Comparison of ENCODE assay signal across 31 cellular contexts in the genomic region with DNA sequence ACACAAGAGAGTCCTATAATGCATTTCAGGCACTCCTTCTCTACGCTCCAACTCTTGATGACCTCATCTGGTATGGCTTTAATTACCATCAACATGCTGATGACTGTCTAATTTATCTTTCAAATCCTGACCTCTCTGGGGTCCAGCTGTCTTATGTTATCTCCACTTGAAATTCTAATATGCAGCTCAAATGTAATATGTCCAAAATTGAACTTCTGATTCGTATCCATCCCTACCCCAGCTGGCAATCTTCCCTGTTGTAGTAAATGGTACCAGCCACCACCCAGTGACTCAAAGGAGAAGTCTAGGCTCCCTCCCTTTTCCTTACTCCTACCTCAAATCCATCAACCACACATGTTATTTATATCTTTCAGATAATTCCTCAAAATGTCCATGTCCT.
"Had no signal": no experiment of that assay in that cellular context is flagged by ENCODE, and none has a peak within 500 bp of the region (broad histone marks: within the 10 kb centered on the region; RNA-seq: fewer than 3 reads in every experiment).

No MANE protein-coding gene starts in this region.

- H3K27me3 Mint-ChIP-seq: activated B cell treated with CpG ODN at 0.5 μM for 24 hours; activated CD8-positive, alpha-beta T cell treated with anti-CD3 and anti-CD28 coated beads for 36 hours; activated T-helper 17 cell treated with anti-CD3 and anti-CD28 coated beads, Interleukin-2, amount 50 U/mL, for 72 hours; stimulated activated naive B cell treated with anti-CD40 and anti-IgM and Interleukin-4, amounts not matched to agents 10 μg/mL and 1 μg/mL and 100 μg/mL, for 72 hours had no signal

- H3K27ac Mint-ChIP-seq: activated B cell treated with CpG ODN at 0.5 μM for 24 hours; activated CD8-positive, alpha-beta T cell treated with anti-CD3 and anti-CD28 coated beads for 36 hours; activated T-helper 17 cell treated with anti-CD3 and anti-CD28 coated beads, Interleukin-2, amount 50 U/mL, for 72 hours; nephron; progenitor cell of endocrine pancreas; stimulated activated naive B cell treated with anti-CD40 and anti-IgM and Interleukin-4, amounts not matched to agents 10 μg/mL and 1 μg/mL and 100 μg/mL, for 72 hours had no signal

- H3K4me1 ChIP-seq: gastrocnemius medialis, stomach, thyroid gland, upper lobe of right lung had no signal

- H3K9me3 ChIP-seq: gastrocnemius medialis, left ventricle myocardium inferior, mucosa of descending colon, neutrophil, ovary, thyroid gland, upper lobe of right lung had no signal

- H3K36me3 Mint-ChIP-seq: stimulated activated naive B cell treated with anti-CD40 and anti-IgM and Interleukin-4, amounts not matched to agents 10 μg/mL and 1 μg/mL and 100 μg/mL, for 72 hours had no signal

- DNase-seq: activated B cell treated with CpG ODN at 0.5 μM for 24 hours; activated CD4-positive, alpha-beta T cell treated with anti-CD3 and anti-CD28 coated beads, Interleukin-2, amount 50 U/mL, for 1 hour; activated CD8-positive, alpha-beta T cell treated with anti-CD3 and anti-CD28 coated beads for 36 hours; activated gamma-delta T cell treated with Interleukin-2 at 50 U/mL for 16 hours; activated naive CD4-positive, alpha-beta T cell treated with anti-CD3 and anti-CD28 coated beads, Interleukin-2, amount 50 U/mL, for 16 hours; activated T-cell treated with anti-CD3 and anti-CD28 coated beads, Interleukin-2, amount 50 U/mL, for 4 hours; aorta; brain microvascular endothelial cell; dorsolateral prefrontal cortex; effector memory CD4-positive, alpha-beta T cell; gastrocnemius medialis; glutamatergic neuron; islet precursor cell; left ventricle myocardium inferior; mesendoderm; mucosa of descending colon; ovary; small intestine; stimulated activated CD4-positive, alpha-beta T cell treated with anti-CD3 and anti-CD28 coated beads, Interleukin-1b, Interleukin-23, amount 100 ng/mL, for 48 hours; stimulated activated naive B cell treated with anti-CD40 and anti-IgM and Interleukin-4, amounts not matched to agents 10 μg/mL and 1 μg/mL and 100 μg/mL, for 72 hours; stomach; T-helper 2 cell; thyroid gland; upper lobe of right lung had no signal

- H3K36me3 ChIP-seq: brain microvascular endothelial cell, gastrocnemius medialis, left ventricle myocardium inferior, neutrophil, ovary, stomach, thyroid gland, upper lobe of right lung had no signal

- H3K4me3 ChIP-seq: coronary artery, dorsolateral prefrontal cortex, gastrocnemius medialis, left ventricle myocardium inferior, lung, mucosa of descending colon, ovary, stomach, thyroid gland, upper lobe of right lung had no signal

- H3K4me1 Mint-ChIP-seq: activated B cell treated with CpG ODN at 0.5 μM for 24 hours; activated T-helper 17 cell treated with anti-CD3 and anti-CD28 coated beads, Interleukin-2, amount 50 U/mL, for 72 hours; stimulated activated naive B cell treated with anti-CD40 and anti-IgM and Interleukin-4, amounts not matched to agents 10 μg/mL and 1 μg/mL and 100 μg/mL, for 72 hours had no signal

- H3K9me3 Mint-ChIP-seq: activated CD8-positive, alpha-beta T cell treated with anti-CD3 and anti-CD28 coated beads for 36 hours had no signal

- ATAC-seq: activated CD8-positive, alpha-beta T cell treated with anti-CD3 and anti-CD28 coated beads for 36 hours; activated T-cell treated with anti-CD3 and anti-CD28 coated beads, Interleukin-2, amount 50 U/mL, for 4 hours; activated T-helper 17 cell treated with anti-CD3 and anti-CD28 coated beads, Interleukin-2, amount 50 U/mL, for 72 hours; gastrocnemius medialis; mucosa of descending colon; sciatic nerve; stimulated activated naive B cell treated with anti-CD40 and anti-IgM and Interleukin-4, amounts not matched to agents 10 μg/mL and 1 μg/mL and 100 μg/mL, for 72 hours; upper lobe of right lung had no signal

- H3K4me3 Mint-ChIP-seq: activated B cell treated with CpG ODN at 0.5 μM for 24 hours; activated CD8-positive, alpha-beta T cell treated with anti-CD3 and anti-CD28 coated beads for 36 hours; activated T-cell treated with anti-CD3 and anti-CD28 coated beads, Interleukin-2, amount 50 U/mL, for 4 hours; activated T-helper 17 cell treated with anti-CD3 and anti-CD28 coated beads, Interleukin-2, amount 50 U/mL, for 72 hours; nephron; stimulated activated naive B cell treated with anti-CD40 and anti-IgM and Interleukin-4, amounts not matched to agents 10 μg/mL and 1 μg/mL and 100 μg/mL, for 72 hours had no signal

- H3K27me3 ChIP-seq: brain microvascular endothelial cell, gastrocnemius medialis, neutrophil, ovary, stomach, thyroid gland, upper lobe of right lung had no signal
